Comparison of ENCODE assay signal across 1 cellular context in the genomic region with DNA sequence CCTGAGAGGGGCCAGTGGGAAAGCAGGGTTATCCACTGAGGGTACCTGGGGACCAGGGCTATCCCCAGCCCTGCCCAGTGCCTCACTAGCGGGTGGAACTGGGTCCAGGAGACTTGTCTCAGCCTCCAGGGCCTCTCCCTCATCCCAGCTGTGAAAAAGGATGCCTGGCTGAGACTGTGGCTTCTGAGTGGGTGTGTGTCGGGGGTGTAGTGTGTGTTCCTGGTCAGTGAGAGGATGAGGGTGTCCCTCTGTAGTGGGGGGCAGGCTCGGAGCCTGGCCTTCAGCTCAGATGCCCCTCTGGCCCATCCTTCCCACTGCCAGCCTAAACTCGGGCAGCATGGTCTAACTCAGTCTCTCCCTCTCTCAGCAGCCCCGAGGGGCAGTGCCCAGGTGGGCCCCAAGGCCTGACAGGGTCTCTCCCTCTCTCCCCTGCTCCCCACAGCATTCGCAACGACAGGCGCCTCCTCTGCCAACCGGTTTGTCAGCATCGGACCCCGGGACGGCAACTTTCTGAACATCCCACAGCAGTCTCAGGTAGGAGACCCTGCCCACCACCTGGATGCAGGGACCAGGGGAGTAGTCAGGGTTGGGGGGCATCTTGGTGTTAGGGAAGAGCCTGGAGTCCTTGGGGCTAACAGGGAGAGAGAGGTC.
TF ChIP-seq lines count a peak whose summit lies in the region.

No MANE protein-coding gene starts in this region.

TF ChIP-seq in H1, 55 proteins besides CTCF, POLR2A, EP300 and RAD21:
- TF ChIP-seq SP2 (IDR thresholded peaks at IDR 0.05; ENCODE audit: low read length) = no peak
- no peak for TF ChIP-seq CBX5 (IDR thresholded peaks at IDR 0.05; ENCODE audit: low read depth, low read length)
- no peak for TF ChIP-seq HDAC2 (IDR thresholded peaks at IDR 0.05; ENCODE audit: borderline replicate concordance in 1 of 2, low read depth in 2 of 2, low read length in 2 of 2)
- no peak for TF ChIP-seq TCF12 (IDR thresholded peaks at IDR 0.05; ENCODE audit: low read depth, low read length)
- TF ChIP-seq JUND (IDR thresholded peaks at IDR 0.05; ENCODE audit: low read length) = no peak
- no peak for TF ChIP-seq NRF1 (IDR thresholded peaks at IDR 0.05; ENCODE audit: low read depth, low read length)
- no peak for TF ChIP-seq RXRA (IDR thresholded peaks at IDR 0.05; ENCODE audit: insufficient read depth, low read depth, low read length)
- no peak for TF ChIP-seq GABPA (IDR thresholded peaks at IDR 0.05; ENCODE audit: borderline replicate concordance, insufficient read depth, low read length)
- TF ChIP-seq, protein P1, sequence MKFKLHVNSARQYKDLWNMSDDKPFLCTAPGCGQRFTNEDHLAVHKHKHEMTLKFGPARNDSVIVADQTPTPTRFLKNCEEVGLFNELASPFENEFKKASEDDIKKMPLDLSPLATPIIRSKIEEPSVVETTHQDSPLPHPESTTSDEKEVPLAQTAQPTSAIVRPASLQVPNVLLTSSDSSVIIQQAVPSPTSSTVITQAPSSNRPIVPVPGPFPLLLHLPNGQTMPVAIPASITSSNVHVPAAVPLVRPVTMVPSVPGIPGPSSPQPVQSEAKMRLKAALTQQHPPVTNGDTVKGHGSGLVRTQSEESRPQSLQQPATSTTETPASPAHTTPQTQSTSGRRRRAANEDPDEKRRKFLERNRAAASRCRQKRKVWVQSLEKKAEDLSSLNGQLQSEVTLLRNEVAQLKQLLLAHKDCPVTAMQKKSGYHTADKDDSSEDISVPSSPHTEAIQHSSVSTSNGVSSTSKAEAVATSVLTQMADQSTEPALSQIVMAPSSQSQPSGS (IDR thresholded peaks at IDR 0.05; ENCODE audit: low read length) = no peak
- no peak for TF ChIP-seq KDM1A (IDR thresholded peaks at IDR 0.05; ENCODE audit: borderline replicate concordance, low read length)
- TF ChIP-seq EZH2 (IDR thresholded peaks at IDR 0.05; ENCODE audit: low read depth, low read length, severe bottlenecking) = no peak
- no peak for TF ChIP-seq JUN (IDR thresholded peaks at IDR 0.05; ENCODE audit: low read depth, low read length)
- TF ChIP-seq TAF7 (optimal IDR thresholded peaks at IDR 0.05; ENCODE audit: borderline replicate concordance, low read depth, low read length) = no peak
- no peak for TF ChIP-seq CBX8 (IDR thresholded peaks at IDR 0.05; ENCODE audit: borderline replicate concordance, low read depth, low read length)
- no peak for TF ChIP-seq SP4 (IDR thresholded peaks at IDR 0.05; ENCODE audit: low read length)
- no peak for TF ChIP-seq SIN3A (conservative IDR thresholded peaks at IDR 0.05 in 1 of 2, IDR thresholded peaks at IDR 0.05 in 1 of 2; ENCODE audit: low read depth in 1 of 2, low read length in 2 of 2)
